ENCODE assay signal across 11 cellular contexts in genomic region chr12:9867531-9867930, GRCh38. TPM values are rescaled to one million over a fixed set of nuclear protein-coding genes. Genes with fewer than 3 reads are reported as not detected.
DNase-seq lines count a peak whose midpoint lies in the region; ATAC-seq and TF ChIP-seq lines count a peak whose summit lies in the region.
"Had no signal": no experiment of that assay in that cellular context is flagged by ENCODE, and none has a peak within 500 bp of the region (broad histone marks: within the 10 kb centered on the region; RNA-seq: fewer than 3 reads in every experiment).

No MANE protein-coding gene starts in this region.

- peaks cover 24% of the 10 kb centered on the region for H3K4me1 ChIP-seq in CD4-positive, CD25-positive, alpha-beta regulatory T cell (ENCODE audit: control insufficient read depth, insufficient read depth, low read length, poor library complexity, severe bottlenecking)
- H3K4me1 ChIP-seq in ovary (ENCODE audit: insufficient read depth), result peaks cover 2% of the 10 kb centered on the region

- no peak for TF ChIP-seq EP300 in ovary (IDR thresholded peaks at IDR 0.05)

- TF ChIP-seq CTCF in ovary (IDR thresholded peaks at IDR 0.05), result no peak
- TF ChIP-seq CTCF in GM10266 (IDR thresholded peaks at IDR 0.05; ENCODE audit: control insufficient read depth, insufficient read depth, low read depth, missing control alignments), result no peak

- H3K9me3 Mint-ChIP-seq in CD4-positive, CD25-positive, alpha-beta regulatory T cell, result peaks cover 0 to 17% (median 6%) of the 10 kb centered on the region in 7 donors
- peaks cover 22% of the 10 kb centered on the region for H3K9me3 Mint-ChIP-seq in dendritic cell treated with granulocyte-macrophage colony-stimulating factor and Interleukin-4, amounts not matched to agents 40 ng/mL and 50 ng/mL, for 4 days

- H3K27me3 Mint-ChIP-seq in CD4-positive, CD25-positive, alpha-beta regulatory T cell, result peaks cover 4% of the 10 kb centered on the region
- H3K27me3 Mint-ChIP-seq in dendritic cell treated with granulocyte-macrophage colony-stimulating factor and Interleukin-4, amounts not matched to agents 40 ng/mL and 50 ng/mL, for 4 days, result no peaks in the 10 kb centered on the region

- H3K36me3 ChIP-seq in CD4-positive, CD25-positive, alpha-beta regulatory T cell (ENCODE audit: control insufficient read depth, insufficient read depth, low read length), result peaks cover 3% of the 10 kb centered on the region
- no peaks in the 10 kb centered on the region for H3K36me3 ChIP-seq in ovary

- ATAC-seq in CD4-positive, CD25-positive, alpha-beta regulatory T cell (ENCODE audit: low read depth in 2 of 2), result no peak

- H3K27me3 ChIP-seq in CD4-positive, CD25-positive, alpha-beta regulatory T cell (ENCODE audit: control insufficient read depth, insufficient read depth, low read length), result no peaks in the 10 kb centered on the region
- no peaks in the 10 kb centered on the region for H3K27me3 ChIP-seq in ovary

- no peak for TF ChIP-seq POLR2A in ovary (IDR thresholded peaks at IDR 0.05)

- peaks cover 6 to 11% of the 10 kb centered on the region in 2 experiments for H3K9me3 ChIP-seq in CD4-positive, CD25-positive, alpha-beta regulatory T cell (ENCODE audit: control insufficient read depth in 2 of 2, low read length in 2 of 2)
- H3K9me3 ChIP-seq in ovary, result no peaks in the 10 kb centered on the region

- peak in 1 of 3 donors; percentile 37 for DNase-seq in CD4-positive, CD25-positive, alpha-beta regulatory T cell
- peak; percentile 54 for DNase-seq in KG1 (lab: John Stamatoyannopoulos, UW)
- no peak for DNase-seq in ovary
- no peak for DNase-seq in NCI-H524 (lab: John Stamatoyannopoulos, UW)
- DNase-seq in G401 (ENCODE audit: low spot score), result no peak
- DNase-seq in GM10266 (ENCODE audit: extremely low spot score), result no peak
- no peak for DNase-seq in NOMO-1 (lab: John Stamatoyannopoulos, UW; ENCODE audit: unreplicated experiment in 2 of 2)
- DNase-seq: activated effector memory CD4-positive, alpha-beta T cell treated with anti-CD3 and anti-CD28 coated beads, Interleukin-2, amount 50 U/mL, for 16 hours; NCI-H1930 had no signal

- intact Hi-C loops in dendritic cell treated with granulocyte-macrophage colony-stimulating factor and Interleukin-4, amounts not matched to agents 40 ng/mL and 50 ng/mL, for 4 days (cut with micrococcal nuclease), result loop anchor here (5.0 kb wide), 2 partner anchors 55 to 110 kb away; no protein-coding TSS in a partner anchor
- intact Hi-C loops in ovary (cut with DNase I), result loop anchor here in 1 of 4 donors (10.0 kb wide), 1 partner anchor 497 kb away; no protein-coding TSS in a partner anchor

- peak overlapping the region; percentile 92 for H3K27ac ChIP-seq in CD4-positive, CD25-positive, alpha-beta regulatory T cell (ENCODE audit: insufficient read depth, low read length, poor library complexity, severe bottlenecking)
- peak overlapping the region in 1 of 2 donors; percentile 92 for H3K27ac ChIP-seq in ovary

- peaks cover 43 to 56% (median 49%) of the 10 kb centered on the region in 4 donors for H3K4me1 Mint-ChIP-seq in CD4-positive, CD25-positive, alpha-beta regulatory T cell
- peaks cover 36% of the 10 kb centered on the region for H3K4me1 Mint-ChIP-seq in dendritic cell treated with granulocyte-macrophage colony-stimulating factor and Interleukin-4, amounts not matched to agents 40 ng/mL and 50 ng/mL, for 4 days (ENCODE audit: low read depth)

- H3K4me3 Mint-ChIP-seq in CD4-positive, CD25-positive, alpha-beta regulatory T cell, result peak overlapping the region; percentile 87 to 96 (median 92)
- H3K4me3 Mint-ChIP-seq in dendritic cell treated with granulocyte-macrophage colony-stimulating factor and Interleukin-4, amounts not matched to agents 40 ng/mL and 50 ng/mL, for 4 days, result peak overlapping the region; percentile 71

- 12 to 34% (median 20%) methylated on average over 4 of the region's 4 CpGs for whole genome bisulfite sequencing in ovary, 3 donors

- H3K36me3 Mint-ChIP-seq in CD4-positive, CD25-positive, alpha-beta regulatory T cell, result peaks cover 17% of the 10 kb centered on the region
- H3K36me3 Mint-ChIP-seq in dendritic cell treated with granulocyte-macrophage colony-stimulating factor and Interleukin-4, amounts not matched to agents 40 ng/mL and 50 ng/mL, for 4 days (ENCODE audit: low read depth), result peaks cover 31% of the 10 kb centered on the region

- peak overlapping the region; percentile 98 for H3K4me3 ChIP-seq in CD4-positive, CD25-positive, alpha-beta regulatory T cell (ENCODE audit: low read depth, low read length)
- peak overlapping the region; percentile 43 for H3K4me3 ChIP-seq in ovary

- H3K27ac Mint-ChIP-seq in CD4-positive, CD25-positive, alpha-beta regulatory T cell, result peak overlapping the region; percentile 67 to 84 (median 80)
- peak overlapping the region; percentile 80 for H3K27ac Mint-ChIP-seq in dendritic cell treated with granulocyte-macrophage colony-stimulating factor and Interleukin-4, amounts not matched to agents 40 ng/mL and 50 ng/mL, for 4 days

- in situ Hi-C loops in G401 (cut with HindIII; ENCODE audit: low sequenced_read_pairs), result no loop called here

RNA-seq across cellular contexts. Expression of gene CLEC2B, which starts 1.6 kb away (rescaled TPM):
- total RNA-seq in CD4-positive, CD25-positive, alpha-beta regulatory T cell, result 90.8 TPM
- polyA plus RNA-seq in CD4-positive, CD25-positive, alpha-beta regulatory T cell, result 10 to 100 TPM; 32.8 to 55.3 (median 45.7) TPM
- 10 to 100 TPM; 16.4 to 60.4 (median 26.0) TPM for total RNA-seq in ovary
- 10 to 100 TPM; 27.1 to 31.6 TPM for polyA plus RNA-seq in ovary
- total RNA-seq in G401 (2014; rRNA removed; shearing (Covaris generic)), result not detected in 2 replicates

RNA-seq across cellular contexts. Expression of gene KLRF2, which starts 13.8 kb away (rescaled TPM):
- total RNA-seq in CD4-positive, CD25-positive, alpha-beta regulatory T cell, result not detected
- not detected for polyA plus RNA-seq in CD4-positive, CD25-positive, alpha-beta regulatory T cell
- not detected for total RNA-seq in ovary
- not detected for polyA plus RNA-seq in ovary
- not detected in 2 replicates for total RNA-seq in G401 (2014; rRNA removed; shearing (Covaris generic))
- polyA plus RNA-seq: neural cell had no signal

RNA-seq across cellular contexts. Expression of gene KLRF1, which starts 40.2 kb away (rescaled TPM):
- not detected for total RNA-seq in CD4-positive, CD25-positive, alpha-beta regulatory T cell
- under 1 TPM; 0.49 to 0.78 (median 0.71) TPM for polyA plus RNA-seq in CD4-positive, CD25-positive, alpha-beta regulatory T cell
- total RNA-seq in ovary, result under 1 TPM in 2 of 7 donors, not detected in 5; 0.28 to 0.50 TPM
- polyA plus RNA-seq in ovary, result 1 to 10 TPM in 1 of 2 donors, under 1 TPM in 1; 0.17 to 1.1 TPM
- total RNA-seq in G401 (2014; rRNA removed; shearing (Covaris generic)), result not detected in 2 replicates
- polyA plus RNA-seq: neural cell had no signal

Comparison
In these comparisons a context has a peak if more than half of its experiments do, and no peak if none do; other contexts are left out.
1. RNA of gene CLEC2B, which starts 1.6 kb away (total RNA-seq): 90.8 TPM in CD4-positive, CD25-positive, alpha-beta regulatory T cell (single experiment) and 16.4 to 60.4 TPM in ovary; not detected in G401; every median in the first group is over 10 times any median in the second.